16 cellular contexts compared by ENCODE assay signal in genomic region chrX:141467442-141467841, GRCh38.
DNase-seq lines count a peak whose midpoint lies in the region; ATAC-seq and TF ChIP-seq lines count a peak whose summit lies in the region.
"Had no signal": no experiment of that assay in that cellular context is flagged by ENCODE, and none has a peak within 500 bp of the region (broad histone marks: within the 10 kb centered on the region; RNA-seq: fewer than 3 reads in every experiment).

No MANE protein-coding gene starts in this region.

- no peak overlapping the region for H3K4me3 Mint-ChIP-seq in nephron progenitor cell
- H3K4me3 Mint-ChIP-seq: activated T-helper 17 cell treated with anti-CD3 and anti-CD28 coated beads, Interleukin-2, amount 50 U/mL, for 72 hours; CD8-positive, alpha-beta T cell; IgD-negative memory B cell had no signal

- H3K9me3 Mint-ChIP-seq in nephron progenitor cell, result peaks cover 33% of the 10 kb centered on the region

- no peak overlapping the region for H3K27ac Mint-ChIP-seq in nephron progenitor cell
- H3K27ac Mint-ChIP-seq: activated T-helper 17 cell treated with anti-CD3 and anti-CD28 coated beads, Interleukin-2, amount 50 U/mL, for 72 hours; CD8-positive, alpha-beta T cell had no signal

- ATAC-seq in HG02840 (IDR thresholded peaks at IDR 0.05; ENCODE audit: low FRiP score, unreplicated experiment) (no peak), HG03095 (IDR thresholded peaks at IDR 0.05; ENCODE audit: unreplicated experiment) (no peak)
- ATAC-seq: activated T-helper 17 cell treated with anti-CD3 and anti-CD28 coated beads, Interleukin-2, amount 50 U/mL, for 72 hours; CD8-positive, alpha-beta T cell had no signal

- TF ChIP-seq CTCF in cardiac fibroblast (IDR thresholded peaks at IDR 0.05; ENCODE audit: low read depth, low read length) (peak; percentile 22), nephron progenitor cell (IDR thresholded peaks at IDR 0.05) (peak; percentile 14)

- H3K27me3 Mint-ChIP-seq in nephron progenitor cell (ENCODE audit: low read depth, poor library complexity), result no peaks in the 10 kb centered on the region
- H3K27me3 Mint-ChIP-seq: activated T-helper 17 cell treated with anti-CD3 and anti-CD28 coated beads, Interleukin-2, amount 50 U/mL, for 72 hours; IgD-negative memory B cell had no signal

- DNase-seq in DMS 273 (lab: John Stamatoyannopoulos, UW; ENCODE audit: unreplicated experiment) (peak; percentile 7), DMS 273 treated with DMSO at 0.1 percent for 48 hours (lab: John Stamatoyannopoulos, UW) (no peak), NCI-H460 (ENCODE audit: extremely low read depth, low read depth) (peak; percentile 1), cardiac fibroblast (ENCODE audit: low read depth in 2 of 2) (no peak), nephron progenitor cell (no peak), NCI-H1092 treated with DMSO at 0.1 percent for 48 hours (lab: John Stamatoyannopoulos, UW) (no peak)
- DNase-seq: activated CD4-positive, alpha-beta T cell treated with anti-CD3 and anti-CD28 coated beads, Interleukin-2, amount 50 U/mL, for 4 hours; CD8-positive, alpha-beta T cell; NCI-H1417; NCI-H510A; stimulated activated CD4-positive, alpha-beta T cell treated with anti-CD3 and anti-CD28 coated beads, Interleukin-4, amount 100 ng/mL, for 4 hours; T-helper 2 cell had no signal

- H3K4me3 ChIP-seq in cardiac fibroblast (replicated peaks in 1 of 2; ENCODE audit: low read depth in 2 of 2, low read length in 2 of 2), result no peak overlapping the region

- H3K4me1 Mint-ChIP-seq in nephron progenitor cell, result no peaks in the 10 kb centered on the region
- H3K4me1 Mint-ChIP-seq: activated T-helper 17 cell treated with anti-CD3 and anti-CD28 coated beads, Interleukin-2, amount 50 U/mL, for 72 hours; IgD-negative memory B cell had no signal

- no peaks in the 10 kb centered on the region for H3K36me3 Mint-ChIP-seq in nephron progenitor cell (ENCODE audit: low read depth)
- H3K36me3 Mint-ChIP-seq: CD8-positive, alpha-beta T cell; IgD-negative memory B cell had no signal

Comparison
In these comparisons a context has a peak if more than half of its experiments do, and no peak if none do; other contexts are left out.
1. DNase-seq: peak in DMS 273 (single experiment) and NCI-H460 (single experiment); none in DMS 273 treated with DMSO at 0.1 percent for 48 hours (single experiment), cardiac fibroblast (0 of 2), nephron progenitor cell (single experiment) and NCI-H1092 treated with DMSO at 0.1 percent for 48 hours (single experiment).